10 cellular contexts compared by ENCODE assay signal in genomic region chr1:21572735-21573277, GRCh38.
"Had no signal": no experiment of that assay in that cellular context is flagged by ENCODE, and none has a peak within 500 bp of the region (broad histone marks: within the 10 kb centered on the region; RNA-seq: fewer than 3 reads in every experiment).

No MANE protein-coding gene starts in this region.

- H3K36me3 ChIP-seq: HAP-1 had no signal

- ATAC-seq: HCT116 had no signal

- H3K4me3 Mint-ChIP-seq: HFFc6 had no signal

- H3K9ac ChIP-seq: GM23248, KMS-11 had no signal

- H2AFZ ChIP-seq: GM23248 had no signal

- H3K27ac Mint-ChIP-seq: HFFc6 had no signal

- H3K4me3 ChIP-seq: GM23248, HAP-1 had no signal

- H3K9me3 Mint-ChIP-seq: HFFc6 had no signal

- H3K27ac ChIP-seq: GM23248, HL-60, KMS-11 had no signal

- H3K9me3 ChIP-seq: HAP-1 had no signal

- DNase-seq: GM23248, GOT3, H7, HFFc6, IMR-90, KBM-7 had no signal

- H3K4me2 ChIP-seq: KMS-11 had no signal
